11 cellular contexts compared by ENCODE assay signal in the genomic region with DNA sequence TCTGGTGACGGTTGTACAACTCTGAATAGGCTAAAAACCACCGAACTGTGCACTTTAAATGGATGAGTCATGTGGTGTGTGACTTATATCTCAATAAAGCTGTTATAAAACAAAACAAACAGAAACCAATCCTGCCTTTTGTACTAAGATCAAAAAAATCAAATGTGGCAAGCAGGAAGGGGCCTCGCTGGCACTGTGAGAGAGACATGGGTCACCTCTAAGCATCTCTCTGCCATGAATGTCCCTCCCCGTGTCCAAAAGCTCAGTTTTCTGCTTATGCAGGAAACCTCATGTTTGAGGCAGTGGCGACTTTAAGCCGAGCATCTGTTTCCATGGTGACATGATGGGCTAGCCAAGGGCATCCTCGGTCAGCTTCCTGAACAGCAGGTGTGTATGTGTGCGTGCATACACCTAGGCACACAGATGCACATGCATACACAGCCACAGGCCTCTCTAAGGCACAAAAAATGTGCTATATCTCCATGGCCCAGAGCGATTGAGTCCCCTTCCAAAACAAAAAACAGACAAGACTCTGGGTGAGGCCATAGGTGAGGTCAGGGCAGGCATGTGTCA. TPM values are rescaled to one million over a fixed set of nuclear protein-coding genes. Genes with fewer than 3 reads are reported as not detected.
DNase-seq lines count a peak whose midpoint lies in the region; ATAC-seq and TF ChIP-seq lines count a peak whose summit lies in the region.
"Had no signal": no experiment of that assay in that cellular context is flagged by ENCODE, and none has a peak within 500 bp of the region (broad histone marks: within the 10 kb centered on the region; RNA-seq: fewer than 3 reads in every experiment).

No MANE protein-coding gene starts in this region.

- H3K27ac ChIP-seq in right atrium auricular region, result no peak overlapping the region
- H3K27ac ChIP-seq: skin epidermis had no signal

- H3K9me3 Mint-ChIP-seq in activated T-cell treated with anti-CD3 and anti-CD28 coated beads, Interleukin-2, amount 50 U/mL, for 72 hours, result no peaks in the 10 kb centered on the region

- H3K4me1 ChIP-seq in right atrium auricular region, result no peaks in the 10 kb centered on the region

- no peaks in the 10 kb centered on the region for H3K36me3 ChIP-seq in right atrium auricular region

- peak; percentile 88 to 90 for ATAC-seq in activated T-cell treated with anti-CD3 and anti-CD28 coated beads, Interleukin-2, amount 50 U/mL, for 72 hours (replicated peaks in 1 of 2)
- no peak for ATAC-seq in HG02623 (IDR thresholded peaks at IDR 0.05; ENCODE audit: unreplicated experiment)

- no peak overlapping the region for H3K4me3 ChIP-seq in fibroblast of the aortic adventitia (ENCODE audit: low read depth, low read length)
- H3K4me3 ChIP-seq in right atrium auricular region, result no peak overlapping the region
- H3K4me3 ChIP-seq: skin epidermis had no signal

- peak overlapping the region; percentile 40 to 68 for H3K4me3 Mint-ChIP-seq in activated T-cell treated with anti-CD3 and anti-CD28 coated beads, Interleukin-2, amount 50 U/mL, for 72 hours

- peak overlapping the region; percentile 14 for H3K27ac Mint-ChIP-seq in activated T-cell treated with anti-CD3 and anti-CD28 coated beads, Interleukin-2, amount 50 U/mL, for 72 hours

- DNase-seq in stimulated activated naive CD4-positive, alpha-beta T cell treated with Interleukin-2 at 50 U/mL for 16 hours (lab: John Stamatoyannopoulos, UW), result peak; percentile 2
- DNase-seq in stimulated activated naive CD4-positive, alpha-beta T cell (lab: John Stamatoyannopoulos, UW), result no peak
- DNase-seq in activated T-cell treated with anti-CD3 and anti-CD28 coated beads, Interleukin-2, amount 50 U/mL, for 72 hours, result peak; percentile 52 to 65
- DNase-seq in fibroblast of the aortic adventitia (ENCODE audit: low read depth) (peak; percentile 29), OCI-M2 (lab: John Stamatoyannopoulos, UW; ENCODE audit: unreplicated experiment) (no peak), middle frontal gyrus (ENCODE audit: extremely low spot score, low spot score) (no peak), right atrium auricular region (ENCODE audit: low spot score) (no peak)
- DNase-seq: amniotic stem cell, Kasumi-1 had no signal

- H3K9me3 ChIP-seq in right atrium auricular region, result no peaks in the 10 kb centered on the region

- H3K4me1 Mint-ChIP-seq in activated T-cell treated with anti-CD3 and anti-CD28 coated beads, Interleukin-2, amount 50 U/mL, for 72 hours (ENCODE audit: low read depth), result peaks cover 45% of the 10 kb centered on the region

- H3K36me3 Mint-ChIP-seq in activated T-cell treated with anti-CD3 and anti-CD28 coated beads, Interleukin-2, amount 50 U/mL, for 72 hours (ENCODE audit: insufficient read depth in 2 of 2), result peaks cover 0 to 2% of the 10 kb centered on the region in 2 donors

- no peaks in the 10 kb centered on the region for H3K27me3 Mint-ChIP-seq in activated T-cell treated with anti-CD3 and anti-CD28 coated beads, Interleukin-2, amount 50 U/mL, for 72 hours (ENCODE audit: low read depth)

- H3K27me3 ChIP-seq in right atrium auricular region, result no peaks in the 10 kb centered on the region

- no peak for TF ChIP-seq CTCF in fibroblast of the aortic adventitia (IDR thresholded peaks at IDR 0.05; ENCODE audit: insufficient read depth, low read length)
- no peak for TF ChIP-seq CTCF in right atrium auricular region (IDR thresholded peaks at IDR 0.05)

RNA-seq across cellular contexts. Expression of a gene that starts 44.4 kb away (rescaled TPM):
- total RNA-seq in activated T-cell treated with anti-CD3 and anti-CD28 coated beads, Interleukin-2, amount 50 U/mL, for 72 hours, result 100 to 1,000 TPM; 183 to 187 TPM
- 110 and 240 TPM in 2 replicates for total RNA-seq in fibroblast of the aortic adventitia (ENCODE audit: low replicate concordance)
- 100 to 1,000 TPM; 157 to 284 TPM for total RNA-seq in right atrium auricular region

RNA-seq across cellular contexts. Expression of a gene that starts 49.9 kb away (rescaled TPM):
- 10 to 100 TPM; 26.6 to 32.5 TPM for total RNA-seq in activated T-cell treated with anti-CD3 and anti-CD28 coated beads, Interleukin-2, amount 50 U/mL, for 72 hours
- total RNA-seq in fibroblast of the aortic adventitia (ENCODE audit: low replicate concordance) (10.3 and 21.4 TPM in 2 replicates), right atrium auricular region (1 to 10 TPM; 4.9 to 6.8 TPM)

RNA-seq across cellular contexts. Expression of a gene that starts 58.6 kb away (rescaled TPM):
- total RNA-seq in activated T-cell treated with anti-CD3 and anti-CD28 coated beads, Interleukin-2, amount 50 U/mL, for 72 hours, result 1 to 10 TPM; 4.9 to 7.0 TPM
- total RNA-seq in fibroblast of the aortic adventitia (ENCODE audit: low replicate concordance), result 4.4 and 10.3 TPM in 2 replicates
- 1 to 10 TPM; 4.9 to 5.7 TPM for total RNA-seq in right atrium auricular region

Comparison
In these comparisons a context has a peak if more than half of its experiments do, and no peak if none do; other contexts are left out.
1. DNase-seq: peak in stimulated activated naive CD4-positive, alpha-beta T cell treated with Interleukin-2 at 50 U/mL for 16 hours (single experiment), activated T-cell treated with anti-CD3 and anti-CD28 coated beads, Interleukin-2, amount 50 U/mL, for 72 hours (2 of 2) and fibroblast of the aortic adventitia (single experiment); none in stimulated activated naive CD4-positive, alpha-beta T cell (0 of 6), OCI-M2 (single experiment), middle frontal gyrus (single experiment) and right atrium auricular region (single experiment).